20 cellular contexts compared by ENCODE assay signal in genomic region chr17:42639484-42640474, GRCh38.
"Had no signal": no experiment of that assay in that cellular context is flagged by ENCODE, and none has a peak within 500 bp of the region (broad histone marks: within the 10 kb centered on the region; RNA-seq: fewer than 3 reads in every experiment).

No MANE protein-coding gene starts in this region.

- H3K4me1 ChIP-seq: ascending aorta, colonic mucosa, psoas muscle, tibial artery had no signal

- H3K9me3 ChIP-seq: ascending aorta, colonic mucosa, psoas muscle, tibial artery had no signal

- H3K4me1 Mint-ChIP-seq: activated CD4-positive, alpha-beta T cell treated with anti-CD3 and anti-CD28 coated beads, Interleukin-2, amount 10 ng/mL, durations not matched to agents 24 days and 14 days; activated naive CD4-positive, alpha-beta T cell treated with anti-CD3 and anti-CD28 coated beads, Interleukin-2, amount 10 ng/mL, durations not matched to agents 7 days and 5 days; central memory CD8-positive, alpha-beta T cell had no signal

- H3K36me3 ChIP-seq: ascending aorta, colonic mucosa, tibial artery had no signal

- H3K4me3 ChIP-seq: ascending aorta, colonic mucosa, psoas muscle, skin epidermis, tibial artery had no signal

- H3K4me3 Mint-ChIP-seq: activated CD4-positive, alpha-beta T cell treated with anti-CD3 and anti-CD28 coated beads, Interleukin-2, amount 10 ng/mL, durations not matched to agents 24 days and 14 days; activated CD8-positive, alpha-beta T cell treated with anti-CD3 and anti-CD28 coated beads, Interleukin-2, amount 10 ng/mL, durations not matched to agents 7 days and 5 days; activated naive CD4-positive, alpha-beta T cell treated with anti-CD3 and anti-CD28 coated beads, Interleukin-2, amount 10 ng/mL, durations not matched to agents 7 days and 5 days; central memory CD8-positive, alpha-beta T cell; neural crest cell; T-helper 17 cell had no signal

- H3K27me3 ChIP-seq: ascending aorta, colonic mucosa, tibial artery had no signal

- H3K36me3 Mint-ChIP-seq: activated naive CD4-positive, alpha-beta T cell treated with anti-CD3 and anti-CD28 coated beads, Interleukin-2, amount 10 ng/mL, durations not matched to agents 7 days and 5 days had no signal

- FAIRE-seq: TTC549 had no signal

- ATAC-seq: activated CD8-positive, alpha-beta T cell treated with anti-CD3 and anti-CD28 coated beads, Interleukin-2, amount 10 ng/mL, durations not matched to agents 7 days and 5 days; left ventricle myocardium superior; psoas muscle; right cardiac atrium; stimulated activated naive CD8-positive, alpha-beta T cell treated with anti-CD3 and anti-CD28 coated beads, Interleukin-15, Interleukin-2, amounts not matched to agents 100 U/mL and 50 U/mL, for 24 hours; T-helper 17 cell had no signal

- H3K27ac Mint-ChIP-seq: activated CD4-positive, alpha-beta T cell treated with anti-CD3 and anti-CD28 coated beads, Interleukin-2, amount 10 ng/mL, durations not matched to agents 24 days and 14 days; activated CD8-positive, alpha-beta T cell treated with anti-CD3 and anti-CD28 coated beads, Interleukin-2, amount 10 ng/mL, durations not matched to agents 7 days and 5 days; activated naive CD4-positive, alpha-beta T cell treated with anti-CD3 and anti-CD28 coated beads, Interleukin-2, amount 10 ng/mL, durations not matched to agents 7 days and 5 days; T-helper 17 cell had no signal

- H3K9me3 Mint-ChIP-seq: activated CD4-positive, alpha-beta T cell treated with anti-CD3 and anti-CD28 coated beads, Interleukin-2, amount 10 ng/mL, durations not matched to agents 24 days and 14 days; activated naive CD4-positive, alpha-beta T cell treated with anti-CD3 and anti-CD28 coated beads, Interleukin-2, amount 10 ng/mL, durations not matched to agents 7 days and 5 days; central memory CD8-positive, alpha-beta T cell; neural crest cell had no signal

- DNase-seq: activated CD4-positive, alpha-beta T cell treated with anti-CD3 and anti-CD28 coated beads, Interleukin-2, amount 10 ng/mL, durations not matched to agents 24 days and 14 days; activated CD8-positive, alpha-beta T cell treated with anti-CD3 and anti-CD28 coated beads, Interleukin-2, amount 10 ng/mL, durations not matched to agents 7 days and 5 days; activated effector memory CD4-positive, alpha-beta T cell treated with Interleukin-2 at 50 U/mL for 16 hours; activated naive CD4-positive, alpha-beta T cell treated with anti-CD3 and anti-CD28 coated beads, Interleukin-2, amount 10 ng/mL, durations not matched to agents 7 days and 5 days; activated T-cell treated with anti-CD3 and anti-CD28 coated beads, Interleukin-2, amount 50 U/mL, for 48 hours; colonic mucosa; foreskin melanocyte; glutamatergic neuron; left ventricle myocardium superior; psoas muscle; right cardiac atrium; stimulated activated naive CD8-positive, alpha-beta T cell treated with anti-CD3 and anti-CD28 coated beads, Interleukin-15, Interleukin-2, amounts not matched to agents 100 U/mL and 50 U/mL, for 24 hours; substantia nigra; T-helper 17 cell; tibial artery had no signal

- H3K27ac ChIP-seq: ascending aorta, colonic mucosa, psoas muscle, skin epidermis, tibial artery had no signal
